In the genomic region with DNA sequence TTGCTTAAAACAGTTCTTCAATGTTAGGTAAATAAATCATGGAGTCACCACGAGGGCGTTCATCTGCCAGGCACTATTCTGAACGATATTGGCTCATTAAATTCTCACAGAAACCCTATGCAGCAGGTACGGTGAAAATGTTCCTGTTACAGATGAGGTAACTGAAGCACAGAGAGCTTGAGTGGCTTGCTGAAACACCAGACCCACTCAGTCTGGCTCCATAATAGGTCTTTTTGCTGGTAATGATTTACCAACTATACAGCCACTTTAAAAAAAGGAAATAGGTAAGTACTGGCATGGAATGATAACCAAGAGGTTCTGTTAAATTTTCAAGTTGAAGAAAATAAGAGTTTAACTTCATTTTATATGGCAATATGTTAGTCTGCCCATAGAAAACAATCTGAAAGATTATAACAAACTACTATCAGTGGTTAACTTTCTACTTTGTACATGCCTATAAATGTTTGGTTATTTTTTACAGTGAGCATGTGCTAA, we compare ENCODE assay signal across 8 cellular contexts. TPM values are rescaled to one million over a fixed set of nuclear protein-coding genes. Genes with fewer than 3 reads are reported as not detected.
A peak's percentile ranks its signal among the peaks of the same experiment; 100 is the strongest.
DNase-seq lines count a peak whose midpoint lies in the region; ATAC-seq and TF ChIP-seq lines count a peak whose summit lies in the region.

No MANE protein-coding gene starts in this region.

- no peak overlapping the region for H2AFZ ChIP-seq in smooth muscle cell (ENCODE audit: low read depth)

- H4K20me1 ChIP-seq in smooth muscle cell (ENCODE audit: low read depth): peaks cover 32% of the 10 kb centered on the region

- no peaks in the 10 kb centered on the region for H3K9me3 ChIP-seq in smooth muscle cell (replicated peaks; ENCODE audit: low read depth)

- no peaks in the 10 kb centered on the region for H3K27me3 ChIP-seq in smooth muscle cell (ENCODE audit: low read depth)

- H3K36me3 ChIP-seq in smooth muscle cell (ENCODE audit: low read depth): no peaks in the 10 kb centered on the region

- peaks cover 44% of the 10 kb centered on the region for H3K79me2 ChIP-seq in smooth muscle cell (ENCODE audit: low read depth)

- peaks cover 16% of the 10 kb centered on the region for H3K4me1 ChIP-seq in smooth muscle cell (ENCODE audit: low read depth)

- H3F3A ChIP-seq in smooth muscle cell (ENCODE audit: low read depth): peaks cover 10% of the 10 kb centered on the region

- H3K9ac ChIP-seq in smooth muscle cell (ENCODE audit: low read depth): peak overlapping the region; percentile 97

- H3K27ac ChIP-seq in smooth muscle cell (ENCODE audit: low read depth): peak overlapping the region; percentile 99

- TF ChIP-seq CTCF in fibroblast of the aortic adventitia (IDR thresholded peaks at IDR 0.05; ENCODE audit: insufficient read depth, low read length) (no peak), smooth muscle cell (IDR thresholded peaks at IDR 0.05; ENCODE audit: borderline replicate concordance, insufficient read depth, poor library complexity, severe bottlenecking) (no peak)

- TF ChIP-seq POLR2A in GM18505 (IDR thresholded peaks at IDR 0.05; ENCODE audit: borderline replicate concordance, extremely low read depth, insufficient read depth, insufficient read length): no peak

- WGBS in smooth muscle cell (ENCODE audit: low lambda C conversion rate): 87% methylated on average over 4 of the region's 4 CpGs

- H3K4me3 ChIP-seq in fibroblast of the aortic adventitia (ENCODE audit: low read depth, low read length) (peak overlapping the region; percentile 81), smooth muscle cell (peak overlapping the region; percentile 93)

- no peak for ATAC-seq in GM18505 (IDR thresholded peaks at IDR 0.05; ENCODE audit: unreplicated experiment)
- ATAC-seq in activated CD4-positive, CD25-positive, alpha-beta regulatory T cell treated with anti-CD3 and anti-CD28 coated beads, Interleukin-2, amount 50 U/mL, for 24 hours: no peak

- DNase-seq in NCI-H187 treated with DMSO at 0.1 percent for 48 hours (lab: John Stamatoyannopoulos, UW): peak; percentile 6
- no peak for DNase-seq in NCI-H187 (lab: John Stamatoyannopoulos, UW)
- DNase-seq in NCI-H1092 (lab: John Stamatoyannopoulos, UW): peak; percentile 30
- DNase-seq in fibroblast of the aortic adventitia (ENCODE audit: low read depth): no peak
- no peak for DNase-seq in smooth muscle cell (lab: John Stamatoyannopoulos, UW; ENCODE audit: unreplicated experiment)
- no peak for DNase-seq in amygdala (lab: John Stamatoyannopoulos, UW)

- peak overlapping the region; percentile 87 for H3K4me2 ChIP-seq in smooth muscle cell

RNA-seq across cellular contexts. Expression of a gene that starts 1.3 kb away (rescaled TPM):
- 73.8 and 120 TPM in 2 replicates for total RNA-seq in fibroblast of the aortic adventitia (ENCODE audit: low replicate concordance)
- 126 and 166 TPM in 2 replicates for total RNA-seq in smooth muscle cell
- polyA plus RNA-seq in smooth muscle cell: 114 and 138 TPM in 2 replicates

Comparison
In these comparisons a context has a peak if more than half of its experiments do, and no peak if none do; other contexts are left out.
1. DNase-seq: peak in NCI-H187 treated with DMSO at 0.1 percent for 48 hours (single experiment) and NCI-H1092 (single experiment); none in NCI-H187 (0 of 2), fibroblast of the aortic adventitia (single experiment), smooth muscle cell (single experiment) and amygdala (0 of 56).